Comparison of ENCODE assay signal across 9 cellular contexts in genomic region chr3:71022552-71023335, GRCh38.
A peak's percentile ranks its signal among the peaks of the same experiment; 100 is the strongest.
DNase-seq lines count a peak whose midpoint lies in the region; ATAC-seq and TF ChIP-seq lines count a peak whose summit lies in the region.
"Had no signal": no experiment of that assay in that cellular context is flagged by ENCODE, and none has a peak within 500 bp of the region (broad histone marks: within the 10 kb centered on the region; RNA-seq: fewer than 3 reads in every experiment).

No MANE protein-coding gene starts in this region.

- no peak overlapping the region for H3K9ac ChIP-seq in stomach smooth muscle (ENCODE audit: low read length in 2 of 2)

- peaks cover 59% of the 10 kb centered on the region for H3K4me1 Mint-ChIP-seq in activated T-cell treated with anti-CD3 and anti-CD28 coated beads, Interleukin-2, amount 50 U/mL, for 72 hours (ENCODE audit: low read depth)
- peaks cover 25% of the 10 kb centered on the region for H3K4me1 Mint-ChIP-seq in WTC11

- no peaks in the 10 kb centered on the region for H3K27me3 Mint-ChIP-seq in activated T-cell treated with anti-CD3 and anti-CD28 coated beads, Interleukin-2, amount 50 U/mL, for 72 hours (ENCODE audit: low read depth)
- no peaks in the 10 kb centered on the region for H3K27me3 Mint-ChIP-seq in WTC11 (ENCODE audit: low read depth)

- peak overlapping the region; percentile 33 for H3K27ac Mint-ChIP-seq in activated T-cell treated with anti-CD3 and anti-CD28 coated beads, Interleukin-2, amount 50 U/mL, for 72 hours
- H3K27ac Mint-ChIP-seq in WTC11 = no peak overlapping the region

- no peak for DNase-seq in activated T-cell treated with anti-CD3 and anti-CD28 coated beads, Interleukin-2, amount 50 U/mL, for 72 hours
- no peak for DNase-seq in activated T-cell treated with anti-CD3 and anti-CD28 coated beads, Interleukin-2, amount 50 U/mL, for 48 hours
- DNase-seq in WTC11 (ENCODE audit: low spot score) = peak; percentile 43
- DNase-seq in head of caudate nucleus = peak in 24 of 42 donors; percentile 35 to 82 (median 56)
- DNase-seq in ovary = no peak
- DNase-seq in NCI-H2196 (lab: John Stamatoyannopoulos, UW; ENCODE audit: unreplicated experiment) = no peak
- no peak for DNase-seq in NCI-H2081 treated with DMSO at 0.1 percent for 48 hours (lab: John Stamatoyannopoulos, UW)
- DNase-seq: uterus had no signal

- POLR2A ChIA-PET in WTC11 (lab: Charles Lee) = interaction anchor here (0.6 kb wide), 1 partner anchor 177 kb away, joined by 4 read pairs; no protein-coding TSS in a partner anchor

- H3K4me3 ChIP-seq in stomach smooth muscle (ENCODE audit: low read length in 2 of 2) (no peak overlapping the region), ovary (no peak overlapping the region)
- H3K4me3 ChIP-seq: uterus had no signal

- H3K36me3 Mint-ChIP-seq in activated T-cell treated with anti-CD3 and anti-CD28 coated beads, Interleukin-2, amount 50 U/mL, for 72 hours (ENCODE audit: insufficient read depth in 2 of 2) = peaks cover 10 to 34% of the 10 kb centered on the region in 2 donors
- H3K36me3 Mint-ChIP-seq in WTC11 = no peaks in the 10 kb centered on the region

- H3K9me3 Mint-ChIP-seq in activated T-cell treated with anti-CD3 and anti-CD28 coated beads, Interleukin-2, amount 50 U/mL, for 72 hours = no peaks in the 10 kb centered on the region
- no peaks in the 10 kb centered on the region for H3K9me3 Mint-ChIP-seq in WTC11

- H3K4me1 ChIP-seq in stomach smooth muscle (ENCODE audit: control insufficient read depth, insufficient read depth, low read length) (peaks cover 22% of the 10 kb centered on the region), ovary (ENCODE audit: insufficient read depth) (peaks cover 7% of the 10 kb centered on the region)
- H3K4me1 ChIP-seq: uterus had no signal

- TF ChIP-seq POLR2A in ovary (IDR thresholded peaks at IDR 0.05) = no peak

- WGBS in ovary, 3 donors = 91 to 93% (median 91%) methylated on average over 5 of the region's 5 CpGs

- intact Hi-C loops in head of caudate nucleus (cut with DNase I) = no loop called here
- intact Hi-C loops in ovary (cut with DNase I) = no loop called here

- H3K27ac ChIP-seq in stomach smooth muscle (ENCODE audit: low read length) (peak overlapping the region; percentile 32), ovary (no peak overlapping the region)
- H3K27ac ChIP-seq: uterus had no signal

- peaks cover 0 to 4% of the 10 kb centered on the region in 2 donors for H3K36me3 ChIP-seq in stomach smooth muscle (ENCODE audit: control insufficient read depth in 2 of 2, insufficient read depth in 2 of 2, low read length in 2 of 2)
- no peaks in the 10 kb centered on the region for H3K36me3 ChIP-seq in ovary
- H3K36me3 ChIP-seq: uterus had no signal

- no peaks in the 10 kb centered on the region for H3K9me3 ChIP-seq in stomach smooth muscle (ENCODE audit: control insufficient read depth in 2 of 2, low read length in 2 of 2)
- H3K9me3 ChIP-seq in ovary = no peaks in the 10 kb centered on the region
- H3K9me3 ChIP-seq: uterus had no signal

- no peak for TF ChIP-seq EP300 in ovary (IDR thresholded peaks at IDR 0.05)

- no peak overlapping the region for H3K4me3 Mint-ChIP-seq in activated T-cell treated with anti-CD3 and anti-CD28 coated beads, Interleukin-2, amount 50 U/mL, for 72 hours
- H3K4me3 Mint-ChIP-seq in WTC11 = no peak overlapping the region

- TF ChIP-seq CTCF in WTC11 (IDR thresholded peaks at IDR 0.05) (no peak), ovary (IDR thresholded peaks at IDR 0.05) (no peak)

- ATAC-seq in activated T-cell treated with anti-CD3 and anti-CD28 coated beads, Interleukin-2, amount 50 U/mL, for 72 hours (replicated peaks in 1 of 2) = no peak
- peak; percentile 97 for ATAC-seq in WTC11

- CTCF ChIA-PET in WTC11 (lab: Charles Lee) = interaction anchor here (0.5 to 1.8 kb wide), 30 partner anchors 8 to 1526 kb away, joined by 3 to 8 read pairs (median 3); no protein-coding TSS in a partner anchor

- H3K27me3 ChIP-seq in stomach smooth muscle (ENCODE audit: control insufficient read depth in 1 of 2, insufficient read depth in 2 of 2, low read length in 2 of 2) (no peaks in the 10 kb centered on the region), ovary (no peaks in the 10 kb centered on the region)
- H3K27me3 ChIP-seq: uterus had no signal

TF ChIP-seq in WTC11, 78 proteins besides CTCF, POLR2A, EP300 and RAD21:
- TF ChIP-seq ATF2 (CRISPR knock-in tag; IDR thresholded peaks at IDR 0.05; ENCODE audit: borderline replicate concordance, low read depth) (no peak), TP53 (CRISPR knock-in tag; IDR thresholded peaks at IDR 0.05) (no peak), USF2 (CRISPR knock-in tag; IDR thresholded peaks at IDR 0.05) (no peak), GTF2I (CRISPR knock-in tag; conservative IDR thresholded peaks at IDR 0.05) (no peak), ZBTB43 (CRISPR knock-in tag; IDR thresholded peaks at IDR 0.05) (no peak), FOXP1 (CRISPR knock-in tag; IDR thresholded peaks at IDR 0.05; ENCODE audit: borderline replicate concordance) (no peak), AFF4 (CRISPR knock-in tag; IDR thresholded peaks at IDR 0.05; ENCODE audit: borderline replicate concordance) (no peak), ERG (CRISPR knock-in tag; IDR thresholded peaks at IDR 0.05) (no peak), TCF7 (CRISPR knock-in tag; IDR thresholded peaks at IDR 0.05; ENCODE audit: low read depth) (no peak), CREM (CRISPR knock-in tag; IDR thresholded peaks at IDR 0.05) (no peak), SP1 (CRISPR knock-in tag; conservative IDR thresholded peaks at IDR 0.05) (no peak), EMX1 (CRISPR knock-in tag; IDR thresholded peaks at IDR 0.05) (no peak)

Comparison
In these comparisons a context has a peak if more than half of its experiments do, and no peak if none do; other contexts are left out.
1. DNase-seq: peak in WTC11 (single experiment) and head of caudate nucleus (24 of 42); none in activated T-cell treated with anti-CD3 and anti-CD28 coated beads, Interleukin-2, amount 50 U/mL, for 72 hours (0 of 2), activated T-cell treated with anti-CD3 and anti-CD28 coated beads, Interleukin-2, amount 50 U/mL, for 48 hours (0 of 2), ovary (0 of 5), NCI-H2196 (single experiment) and NCI-H2081 treated with DMSO at 0.1 percent for 48 hours (single experiment).